Comparison of ENCODE assay signal across 8 cellular contexts in the genomic region with DNA sequence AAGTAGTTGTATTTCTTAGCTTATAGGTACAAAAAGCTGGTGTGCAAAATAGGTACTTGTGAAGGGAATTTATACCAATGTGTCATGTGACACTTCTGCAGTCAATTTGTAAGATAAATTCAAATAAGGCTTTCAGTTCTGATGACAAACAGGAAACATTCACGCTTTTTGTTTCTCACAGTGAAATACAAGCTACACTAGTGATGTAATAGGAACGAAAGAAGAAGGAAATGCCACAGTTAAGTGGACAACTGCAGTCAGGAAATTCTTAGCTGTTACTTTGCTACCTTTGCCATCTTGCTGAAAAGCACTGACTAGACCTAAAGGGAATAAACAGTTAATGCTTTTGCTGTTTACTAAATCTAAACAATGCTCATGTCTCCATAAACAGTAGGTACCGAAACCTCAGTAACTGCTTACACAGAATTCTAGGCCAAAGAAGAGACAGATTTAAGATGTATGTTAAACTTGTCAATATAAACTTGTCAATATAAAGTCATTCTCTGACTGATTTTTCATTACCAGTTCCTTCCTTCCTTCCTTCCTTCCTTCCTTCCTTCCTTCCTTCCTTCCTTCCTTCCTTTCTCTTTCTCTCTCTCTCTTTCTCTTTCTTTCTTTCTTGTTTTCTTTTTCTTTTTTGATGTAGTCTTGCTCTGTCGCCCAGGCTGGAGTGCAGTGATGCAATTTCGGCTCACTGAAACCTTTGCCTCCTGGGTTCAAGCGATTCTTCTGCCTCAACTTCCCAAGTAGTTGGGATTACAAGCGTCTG. TPM values are rescaled to one million over a fixed set of nuclear protein-coding genes. Genes with fewer than 3 reads are reported as not detected.
DNase-seq lines count a peak whose midpoint lies in the region; ATAC-seq and TF ChIP-seq lines count a peak whose summit lies in the region.

No MANE protein-coding gene starts in this region.

- H3K4me3 ChIP-seq in GM23248, result no peak overlapping the region
- H3K4me3 ChIP-seq in MM.1S (ENCODE audit: low read length), result no peak overlapping the region

- H3K4me1 ChIP-seq in GM23248 (ENCODE audit: insufficient read depth) (no peaks in the 10 kb centered on the region), MM.1S (ENCODE audit: low read length) (peaks cover 14% of the 10 kb centered on the region)

- H3F3A ChIP-seq in GM23248 (ENCODE audit: insufficient read depth) (peaks cover 7% of the 10 kb centered on the region; the same call in 1 of the 2 replicates), MM.1S (ENCODE audit: insufficient read depth, low read length) (0 out of 2 replicates have a peak, but pooled peaks cover 11% of the 10 kb centered on the region)

- ATAC-seq in GM18511 (IDR thresholded peaks at IDR 0.05; ENCODE audit: unreplicated experiment), result peak; percentile 94

- DNase-seq in GM23248 (peak; percentile 27), MM.1S (peak; percentile 69), immature natural killer cell (no peak), NCI-H526 (lab: John Stamatoyannopoulos, UW) (no peak), dedifferentiated amniotic fluid mesenchymal stem cell (ENCODE audit: extremely low spot score) (no peak), ecto neural progenitor cell (ENCODE audit: low spot score) (no peak), hippocampal formation (lab: John Stamatoyannopoulos, UW) (no peak)

- no peaks in the 10 kb centered on the region for H3K27me3 ChIP-seq in GM23248 (replicated peaks; ENCODE audit: insufficient read depth)
- no peaks in the 10 kb centered on the region for H3K27me3 ChIP-seq in MM.1S (replicated peaks; ENCODE audit: insufficient read depth, low read length)

- H3K9me3 ChIP-seq in GM23248 (ENCODE audit: low read depth), result no peaks in the 10 kb centered on the region
- H3K9me3 ChIP-seq in MM.1S (replicated peaks; ENCODE audit: insufficient read depth, low read length), result no peaks in the 10 kb centered on the region

- 83 to 87% methylated on average over 7 of the region's 7 CpGs for WGBS in GM23248 (ENCODE audit: low coverage in 1 of 2, low lambda C conversion rate in 2 of 2, missing lambda C conversion rate in 2 of 2), 2 experiments

- H3K4me2 ChIP-seq in GM23248 (ENCODE audit: unreplicated experiment) (peak overlapping the region; percentile 12), MM.1S (ENCODE audit: low read depth, low read length) (peak overlapping the region; percentile 59)

- H3K36me3 ChIP-seq in GM23248 (ENCODE audit: low read depth) (no peaks in the 10 kb centered on the region), MM.1S (replicated peaks; ENCODE audit: insufficient read depth, low read length) (no peaks in the 10 kb centered on the region)

- H3K9me3 Mint-ChIP-seq in immature natural killer cell, result no peaks in the 10 kb centered on the region

- H3K9ac ChIP-seq in GM23248 (no peak overlapping the region), MM.1S (ENCODE audit: low read length) (0 out of 2 replicates have a peak overlapping the region, but pooled peaks have one; percentile 17)

- H3K4me1 Mint-ChIP-seq in immature natural killer cell, result peaks cover 18 to 23% of the 10 kb centered on the region in 2 donors

- H3K27ac Mint-ChIP-seq in immature natural killer cell, result peak overlapping the region in 5 of 6 donors; percentile 27 to 61 (median 56)

- no peak for TF ChIP-seq CTCF in MM.1S (IDR thresholded peaks at IDR 0.05; ENCODE audit: low read length)

- peaks cover 0 to 5% (median 2%) of the 10 kb centered on the region in 3 donors for H3K27me3 Mint-ChIP-seq in immature natural killer cell (ENCODE audit: low read depth in 3 of 3)

- no peak overlapping the region for H3K4me3 Mint-ChIP-seq in immature natural killer cell

- H4K20me1 ChIP-seq in GM23248 (ENCODE audit: insufficient read depth) (no peaks in the 10 kb centered on the region), MM.1S (ENCODE audit: insufficient read depth, low read length) (no peaks in the 10 kb centered on the region)

- in situ Hi-C loops in GM23248 (cut with MboI), result no loop called here

- H3K27ac ChIP-seq in GM23248 (no peak overlapping the region), MM.1S (ENCODE audit: low read length) (peak overlapping the region; percentile 70; the same call in 1 of the 2 replicates)

- H2AFZ ChIP-seq in GM23248 (no peak overlapping the region), MM.1S (ENCODE audit: low read length) (no peak overlapping the region)

- H3K79me2 ChIP-seq in GM23248 (ENCODE audit: insufficient read depth), result no peaks in the 10 kb centered on the region
- peaks cover 10% of the 10 kb centered on the region for H3K79me2 ChIP-seq in MM.1S (ENCODE audit: low read length)

- H3K9me2 ChIP-seq in GM23248 (ENCODE audit: insufficient read depth) (no peaks in the 10 kb centered on the region), MM.1S (replicated peaks; ENCODE audit: insufficient read depth, low read length) (no peaks in the 10 kb centered on the region)

- peaks cover 8 to 11% (median 9%) of the 10 kb centered on the region in 3 donors for H3K36me3 Mint-ChIP-seq in immature natural killer cell

RNA-seq across cellular contexts. Expression of gene OTUD1, which starts 10.1 kb away (rescaled TPM):
- total RNA-seq in GM23248 (2014; rRNA removed; shearing (Covaris generic)), result 4.2 and 8.1 TPM in 2 replicates
- polyA plus RNA-seq in GM23248 (2016; fragmentation: Nextera tagmentation; extraction: Ambion mirVana) (2.1 and 2.9 TPM in 2 replicates), immature natural killer cell (1 to 10 TPM; 3.4 to 4.0 (median 3.9) TPM)

Comparison
In these comparisons a context has a peak if more than half of its experiments do, and no peak if none do; other contexts are left out.
1. DNase-seq: peak in GM23248 (single experiment) and MM.1S (single experiment); none in immature natural killer cell (0 of 3), NCI-H526 (0 of 2), dedifferentiated amniotic fluid mesenchymal stem cell (single experiment), ecto neural progenitor cell (single experiment) and hippocampal formation (0 of 2).